26 cellular contexts compared by ENCODE assay signal in the genomic region with DNA sequence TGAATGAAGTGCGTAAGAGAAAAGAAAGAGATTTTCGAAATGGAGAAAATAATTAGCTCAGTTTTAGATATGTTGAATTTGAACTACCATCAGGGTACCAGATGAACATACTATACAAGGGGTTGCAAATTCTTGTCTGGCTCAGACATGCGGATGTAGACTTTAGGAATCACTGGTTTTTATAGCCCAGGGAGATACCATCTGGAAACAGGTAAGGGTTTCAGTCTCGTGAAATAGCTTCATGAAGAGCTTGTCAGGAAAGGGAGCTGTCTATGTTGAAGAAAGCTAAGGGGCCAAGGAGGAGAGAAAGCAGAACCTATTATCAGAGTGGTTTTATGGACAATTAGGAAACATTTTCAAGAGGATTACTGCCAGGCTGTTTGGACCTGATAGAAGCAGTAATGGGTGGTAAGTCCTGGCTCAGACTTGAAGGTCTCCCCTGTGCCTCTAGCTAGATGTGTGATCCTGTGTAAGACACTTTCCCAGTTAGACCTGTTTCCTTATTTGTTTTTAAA. TPM values are rescaled to one million over a fixed set of nuclear protein-coding genes. Genes with fewer than 3 reads are reported as not detected.
A peak's percentile ranks its signal among the peaks of the same experiment; 100 is the strongest.
DNase-seq lines count a peak whose midpoint lies in the region; ATAC-seq and TF ChIP-seq lines count a peak whose summit lies in the region.
"Had no signal": no experiment of that assay in that cellular context is flagged by ENCODE, and none has a peak within 500 bp of the region (broad histone marks: within the 10 kb centered on the region; RNA-seq: fewer than 3 reads in every experiment).

No MANE protein-coding gene starts in this region.

- no peak overlapping the region for H3K4me3 Mint-ChIP-seq in activated naive CD4-positive, alpha-beta T cell treated with anti-CD3 and anti-CD28 coated beads, Interleukin-2, amount 50 U/mL, for 24 hours
- H3K4me3 Mint-ChIP-seq in stimulated activated memory B cell treated with anti-CD40 and anti-IgM and Interleukin-4, amounts not matched to agents 10 μg/mL and 1 μg/mL and 100 μg/mL, for 72 hours = no peak overlapping the region

- no peaks in the 10 kb centered on the region for H3K27me3 ChIP-seq in colonic mucosa
- H3K27me3 ChIP-seq: BE2C, esophagus muscularis mucosa, gastroesophageal sphincter, suprapubic skin had no signal

- H3K9me3 Mint-ChIP-seq in activated naive CD4-positive, alpha-beta T cell treated with anti-CD3 and anti-CD28 coated beads, Interleukin-2, amount 50 U/mL, for 24 hours = no peaks in the 10 kb centered on the region
- peaks cover 0 to 4% of the 10 kb centered on the region in 2 donors for H3K9me3 Mint-ChIP-seq in activated naive CD4-positive, alpha-beta T cell treated with anti-CD3 and anti-CD28 coated beads, Interleukin-2, amount 50 U/mL, for 72 hours
- H3K9me3 Mint-ChIP-seq in stimulated activated memory B cell treated with anti-CD40 and anti-IgM and Interleukin-4, amounts not matched to agents 10 μg/mL and 1 μg/mL and 100 μg/mL, for 72 hours = no peaks in the 10 kb centered on the region

- H3K27ac ChIP-seq in colonic mucosa = peak overlapping the region; percentile 19
- H3K27ac ChIP-seq: A549, gastroesophageal sphincter, GM23248, suprapubic skin, VCaP had no signal

- peaks cover 4% of the 10 kb centered on the region for H3K36me3 Mint-ChIP-seq in activated naive CD4-positive, alpha-beta T cell treated with anti-CD3 and anti-CD28 coated beads, Interleukin-2, amount 50 U/mL, for 24 hours
- peaks cover 0 to 9% of the 10 kb centered on the region in 2 donors for H3K36me3 Mint-ChIP-seq in activated naive CD4-positive, alpha-beta T cell treated with anti-CD3 and anti-CD28 coated beads, Interleukin-2, amount 50 U/mL, for 72 hours
- H3K36me3 Mint-ChIP-seq in stimulated activated memory B cell treated with anti-CD40 and anti-IgM and Interleukin-4, amounts not matched to agents 10 μg/mL and 1 μg/mL and 100 μg/mL, for 72 hours = peaks cover 12% of the 10 kb centered on the region

- H3K4me3 ChIP-seq in colonic mucosa = no peak overlapping the region
- H3K4me3 ChIP-seq: A549, esophagus muscularis mucosa, gastroesophageal sphincter, GM23248, lung, suprapubic skin had no signal

- H3K27me3 Mint-ChIP-seq in activated naive CD4-positive, alpha-beta T cell treated with anti-CD3 and anti-CD28 coated beads, Interleukin-2, amount 50 U/mL, for 24 hours = no peaks in the 10 kb centered on the region
- no peaks in the 10 kb centered on the region for H3K27me3 Mint-ChIP-seq in stimulated activated memory B cell treated with anti-CD40 and anti-IgM and Interleukin-4, amounts not matched to agents 10 μg/mL and 1 μg/mL and 100 μg/mL, for 72 hours

- no peak for DNase-seq in activated naive CD4-positive, alpha-beta T cell treated with anti-CD3 and anti-CD28 coated beads, Interleukin-2, amount 50 U/mL, for 72 hours (ENCODE audit: low spot score in 2 of 2)
- DNase-seq in NOMO-1 treated with DMSO at 0.1 percent for 48 hours (lab: John Stamatoyannopoulos, UW; ENCODE audit: unreplicated experiment) = peak; percentile 80
- DNase-seq in colonic mucosa = no peak
- DNase-seq in T-helper 2 cell = no peak
- no peak for DNase-seq in H4 (ENCODE audit: low spot score)
- DNase-seq: activated CD4-positive, alpha-beta T cell treated with anti-CD3 and anti-CD28 coated beads, Interleukin-2, amount 50 U/mL, for 4 hours; activated naive CD4-positive, alpha-beta T cell treated with Interleukin-2 at 50 U/mL for 16 hours; aorta; BE2C; cerebellar nuclear complex; DMS 273 treated with DMSO at 0.1 percent for 48 hours; effector memory CD4-positive, alpha-beta T cell; GM23248; kidney; NCI-H526; occipital lobe had no signal

- H3K4me1 ChIP-seq in colonic mucosa = peaks cover 4% of the 10 kb centered on the region

- intact Hi-C loops in colonic mucosa (cut with DNase I) = no loop called here

- H3K4me1 Mint-ChIP-seq in activated naive CD4-positive, alpha-beta T cell treated with anti-CD3 and anti-CD28 coated beads, Interleukin-2, amount 50 U/mL, for 24 hours = peaks cover 66% of the 10 kb centered on the region
- peaks cover 61% of the 10 kb centered on the region for H3K4me1 Mint-ChIP-seq in stimulated activated memory B cell treated with anti-CD40 and anti-IgM and Interleukin-4, amounts not matched to agents 10 μg/mL and 1 μg/mL and 100 μg/mL, for 72 hours

- H3K36me3 ChIP-seq in colonic mucosa = no peaks in the 10 kb centered on the region
- H3K36me3 ChIP-seq: BE2C, esophagus muscularis mucosa, gastroesophageal sphincter, suprapubic skin had no signal

- no peak for ATAC-seq in activated naive CD4-positive, alpha-beta T cell treated with anti-CD3 and anti-CD28 coated beads, Interleukin-2, amount 50 U/mL, for 72 hours
- no peak for ATAC-seq in stimulated activated memory B cell treated with anti-CD40 and anti-IgM and Interleukin-4, amounts not matched to agents 10 μg/mL and 1 μg/mL and 100 μg/mL, for 72 hours
- no peak for ATAC-seq in GM21447 (IDR thresholded peaks at IDR 0.05; ENCODE audit: unreplicated experiment)
- ATAC-seq: A549, gastroesophageal sphincter, Right ventricle myocardium inferior had no signal

- no peak overlapping the region for H3K9ac ChIP-seq in colonic mucosa (ENCODE audit: low read depth in 2 of 2, low read length in 2 of 2)
- H3K9ac ChIP-seq: GM23248 had no signal

- no peaks in the 10 kb centered on the region for H3K9me3 ChIP-seq in colonic mucosa
- H3K9me3 ChIP-seq: A549, BE2C, esophagus muscularis mucosa, gastroesophageal sphincter, suprapubic skin had no signal

- peak overlapping the region; percentile 4 for H3K27ac Mint-ChIP-seq in activated naive CD4-positive, alpha-beta T cell treated with anti-CD3 and anti-CD28 coated beads, Interleukin-2, amount 50 U/mL, for 24 hours
- H3K27ac Mint-ChIP-seq in activated naive CD4-positive, alpha-beta T cell treated with anti-CD3 and anti-CD28 coated beads, Interleukin-2, amount 50 U/mL, for 72 hours = no peak overlapping the region
- peak overlapping the region; percentile 43 for H3K27ac Mint-ChIP-seq in stimulated activated memory B cell treated with anti-CD40 and anti-IgM and Interleukin-4, amounts not matched to agents 10 μg/mL and 1 μg/mL and 100 μg/mL, for 72 hours

- no peak for TF ChIP-seq CTCF in colonic mucosa (IDR thresholded peaks at IDR 0.05)

RNA-seq across cellular contexts. Expression of a gene that starts 6.7 kb away (rescaled TPM):
- 10 to 100 TPM; 20.3 to 32.7 TPM for total RNA-seq in activated naive CD4-positive, alpha-beta T cell treated with anti-CD3 and anti-CD28 coated beads, Interleukin-2, amount 50 U/mL, for 72 hours
- total RNA-seq in colonic mucosa = 10 to 100 TPM; 23.0 to 67.1 TPM
- total RNA-seq in H4 (2014; rRNA removed; shearing (Covaris generic)) = 131 and 159 TPM in 2 replicates

RNA-seq across cellular contexts. Expression of a gene that starts 38.8 kb away (rescaled TPM):
- total RNA-seq in activated naive CD4-positive, alpha-beta T cell treated with anti-CD3 and anti-CD28 coated beads, Interleukin-2, amount 50 U/mL, for 72 hours = 10 to 100 TPM; 14.5 to 18.1 TPM
- 10 to 100 TPM; 20.4 to 20.9 TPM for total RNA-seq in colonic mucosa
- total RNA-seq in H4 (2014; rRNA removed; shearing (Covaris generic)) = 9.7 and 13.0 TPM in 2 replicates

RNA-seq across cellular contexts. Expression of a gene that starts 38.9 kb away (rescaled TPM):
- total RNA-seq in activated naive CD4-positive, alpha-beta T cell treated with anti-CD3 and anti-CD28 coated beads, Interleukin-2, amount 50 U/mL, for 72 hours = 10 to 100 TPM; 36.9 to 40.7 TPM
- total RNA-seq in colonic mucosa = 10 to 100 TPM; 29.9 to 35.5 TPM
- total RNA-seq in H4 (2014; rRNA removed; shearing (Covaris generic)) = 10.2 and 14.7 TPM in 2 replicates

RNA-seq across cellular contexts. Expression of a gene that starts 42.7 kb away (rescaled TPM):
- 1 to 10 TPM; 1.4 to 2.6 TPM for total RNA-seq in activated naive CD4-positive, alpha-beta T cell treated with anti-CD3 and anti-CD28 coated beads, Interleukin-2, amount 50 U/mL, for 72 hours
- total RNA-seq in colonic mucosa = 1 to 10 TPM; 2.9 to 3.5 TPM
- 3.5 and 4.4 TPM in 2 replicates for total RNA-seq in H4 (2014; rRNA removed; shearing (Covaris generic))

Comparison
In these comparisons a context has a peak if more than half of its experiments do, and no peak if none do; other contexts are left out.
1. H3K27ac Mint-ChIP-seq: peak in activated naive CD4-positive, alpha-beta T cell treated with anti-CD3 and anti-CD28 coated beads, Interleukin-2, amount 50 U/mL, for 24 hours (single experiment) and stimulated activated memory B cell treated with anti-CD40 and anti-IgM and Interleukin-4, amounts not matched to agents 10 μg/mL and 1 μg/mL and 100 μg/mL, for 72 hours (single experiment); none in activated naive CD4-positive, alpha-beta T cell treated with anti-CD3 and anti-CD28 coated beads, Interleukin-2, amount 50 U/mL, for 72 hours (0 of 2).